Comparison of ENCODE assay signal across 14 cellular contexts in the genomic region with DNA sequence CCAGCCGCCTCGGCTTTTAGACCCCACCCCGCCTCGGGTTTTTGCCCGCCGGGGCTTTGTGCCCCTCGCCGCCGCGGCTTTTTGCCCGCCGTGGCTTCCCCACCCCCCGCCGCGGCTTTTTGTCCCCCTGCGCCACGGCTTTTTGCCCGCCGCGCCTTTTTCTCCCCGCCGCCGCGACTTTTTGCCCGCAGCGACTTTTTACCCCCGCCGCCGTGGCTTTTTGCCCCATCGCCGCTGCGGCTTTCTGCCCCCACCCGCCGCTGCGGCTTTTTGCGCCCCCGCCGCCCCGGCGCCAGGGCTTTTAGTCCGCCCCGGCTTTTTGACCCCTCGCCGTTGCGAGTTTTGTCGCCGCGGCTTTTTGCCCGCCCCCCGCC.
DNase-seq lines count a peak whose midpoint lies in the region; ATAC-seq and TF ChIP-seq lines count a peak whose summit lies in the region.
"Had no signal": no experiment of that assay in that cellular context is flagged by ENCODE, and none has a peak within 500 bp of the region (broad histone marks: within the 10 kb centered on the region; RNA-seq: fewer than 3 reads in every experiment).

No MANE protein-coding gene starts in this region.

- no peaks in the 10 kb centered on the region for H3K79me1 ChIP-seq in mesenchymal stem cell (replicated peaks; ENCODE audit: low read length, poor library complexity, severe bottlenecking)

- H3K4me1 Mint-ChIP-seq in memory B cell (peaks cover 3% of the 10 kb centered on the region), Caco-2 (ENCODE audit: low read depth, unreplicated experiment) (no peaks in the 10 kb centered on the region)
- H3K4me1 Mint-ChIP-seq: GM23338 had no signal

- no peak overlapping the region for H3K27ac ChIP-seq in ACC112 (ENCODE audit: low read depth, low read length)
- no peak overlapping the region for H3K27ac ChIP-seq in mesenchymal stem cell (ENCODE audit: low read length, poor library complexity, severe bottlenecking)

- H3K9me3 ChIP-seq in Caco-2 (no peaks in the 10 kb centered on the region), mesenchymal stem cell (ENCODE audit: control insufficient read depth, low read length) (no peaks in the 10 kb centered on the region)

- H3K4me1 ChIP-seq in ACC112 (ENCODE audit: control insufficient read depth, insufficient read depth, low read length, unreplicated experiment) = no peaks in the 10 kb centered on the region
- no peaks in the 10 kb centered on the region for H3K4me1 ChIP-seq in Caco-2
- H3K4me1 ChIP-seq in mesenchymal stem cell (ENCODE audit: control insufficient read depth, insufficient read depth, low read depth, low read length) = no peaks in the 10 kb centered on the region

- H2BK5ac ChIP-seq in mesenchymal stem cell (ENCODE audit: low read depth, low read length, poor library complexity, severe bottlenecking) = no peak overlapping the region

- H2BK12ac ChIP-seq in mesenchymal stem cell (ENCODE audit: low read length in 2 of 2) = no peak overlapping the region

- H3K9me3 Mint-ChIP-seq in memory B cell (peaks cover 5% of the 10 kb centered on the region), Caco-2 (ENCODE audit: unreplicated experiment) (peaks cover 9% of the 10 kb centered on the region)

- no peak overlapping the region for H2BK15ac ChIP-seq in mesenchymal stem cell (ENCODE audit: low read depth, poor library complexity, severe bottlenecking)

- H3K27me3 ChIP-seq in ACC112 (ENCODE audit: insufficient read depth, low read length) (peaks cover 5% of the 10 kb centered on the region), Caco-2 (replicated peaks; ENCODE audit: control insufficient read depth, insufficient read depth, low read length) (no peaks in the 10 kb centered on the region), mesenchymal stem cell (ENCODE audit: control insufficient read depth in 1 of 2, insufficient read depth in 1 of 2, low read length in 2 of 2) (no peaks in the 10 kb centered on the region)

- CTCF ChIA-PET in Caco-2 (lab: Charles Lee) = no interaction called here

- H3K9ac ChIP-seq in mesenchymal stem cell (ENCODE audit: low read length) = no peak overlapping the region

- H3K79me2 ChIP-seq in ACC112 (ENCODE audit: control insufficient read depth, insufficient read depth, low read length, unreplicated experiment) = no peaks in the 10 kb centered on the region

- no peak overlapping the region for H3K18ac ChIP-seq in mesenchymal stem cell (ENCODE audit: low read depth in 1 of 2, low read length in 2 of 2)

- POLR2A ChIA-PET in Caco-2 (lab: Charles Lee) = no interaction called here

- intact Hi-C loops in Caco-2 (cut with micrococcal nuclease; ENCODE audit: unreplicated experiment) = no loop called here

- DNase-seq in GM13977 (ENCODE audit: low spot score) (peak; percentile 1), astrocyte of the hippocampus (ENCODE audit: low read depth, low spot score) (peak; percentile 2), memory B cell (ENCODE audit: low spot score in 2 of 2) (peak; percentile 6 to 17), Caco-2 (no peak), mesenchymal stem cell (no peak)
- DNase-seq: IMR-90, naive B cell, NCI-H1694 treated with DMSO at 0.1 percent for 48 hours had no signal

- no peak overlapping the region for H2AK5ac ChIP-seq in mesenchymal stem cell (ENCODE audit: low read length, severe bottlenecking)

- TF ChIP-seq CTCF in GM13977 (IDR thresholded peaks at IDR 0.05; ENCODE audit: extremely low read depth, insufficient read depth, missing control alignments) = no peak
- no peak for TF ChIP-seq CTCF in Caco-2 (IDR thresholded peaks at IDR 0.05; ENCODE audit: insufficient read depth in 1 of 2, low read depth in 1 of 2, low read length in 1 of 2, severe bottlenecking in 1 of 2, unreplicated experiment in 1 of 2)

- in situ Hi-C loops in GM13977 (cut with MboI; ENCODE audit: low pct_unique_long_range_greater_than_20kb, low sequenced_read_pairs, unreplicated experiment) = no loop called here

- no peak overlapping the region for H3K14ac ChIP-seq in mesenchymal stem cell (ENCODE audit: low read length in 2 of 2)

- H3K27ac Mint-ChIP-seq in memory B cell = no peak overlapping the region
- no peak overlapping the region for H3K27ac Mint-ChIP-seq in Caco-2 (ENCODE audit: unreplicated experiment)
- H3K27ac Mint-ChIP-seq: CD4-positive, alpha-beta memory T cell; GM23338; naive B cell; T-helper 1 cell treated with Interleukin-12 subunit alpha and Interleukin-12 subunit beta and Interleukin-4 antibody, amounts not matched to agents 30 μg/mL and 1 μg/mL, for 36 hours had no signal

- H4K91ac ChIP-seq in mesenchymal stem cell (ENCODE audit: low read length) = no peak overlapping the region

- no peak overlapping the region for H3K4ac ChIP-seq in mesenchymal stem cell (ENCODE audit: low read depth in 1 of 2, low read length in 2 of 2)

- H4K8ac ChIP-seq in mesenchymal stem cell (ENCODE audit: low read length) = no peak overlapping the region

- H3K36me3 Mint-ChIP-seq in memory B cell (peaks cover 4% of the 10 kb centered on the region), Caco-2 (ENCODE audit: insufficient read depth, unreplicated experiment) (peaks cover 8% of the 10 kb centered on the region)

- H3K4me3 ChIP-seq in ACC112 (ENCODE audit: low read depth, low read length) (peak overlapping the region; percentile 33; the same call in 1 of the 2 replicates), Caco-2 (ENCODE audit: low read depth, low read length) (no peak overlapping the region), mesenchymal stem cell (ENCODE audit: insufficient read depth in 1 of 2, low read depth in 1 of 2, low read length in 2 of 2) (no peak overlapping the region)
- H3K4me3 ChIP-seq: GM23338 had no signal

- no peak overlapping the region for H3K23ac ChIP-seq in mesenchymal stem cell (ENCODE audit: low read length in 2 of 2)

- H3K4me2 ChIP-seq in mesenchymal stem cell (ENCODE audit: low read length, poor library complexity, severe bottlenecking) = no peak overlapping the region
- H3K4me2 ChIP-seq: GM23338 had no signal

- H3K4me3 Mint-ChIP-seq in memory B cell = no peak overlapping the region
- no peak overlapping the region for H3K4me3 Mint-ChIP-seq in Caco-2 (ENCODE audit: unreplicated experiment)
- H3K4me3 Mint-ChIP-seq: T-helper 1 cell treated with Interleukin-12 subunit alpha and Interleukin-12 subunit beta and Interleukin-4 antibody, amounts not matched to agents 30 μg/mL and 1 μg/mL, for 36 hours had no signal

- H3K36me3 ChIP-seq in ACC112 (ENCODE audit: insufficient read depth, low read length) = no peaks in the 10 kb centered on the region
- H3K36me3 ChIP-seq in Caco-2 (ENCODE audit: control insufficient read depth, insufficient read depth, low read length) = no peaks in the 10 kb centered on the region
- no peaks in the 10 kb centered on the region for H3K36me3 ChIP-seq in mesenchymal stem cell (ENCODE audit: control insufficient read depth in 1 of 2, insufficient read depth in 2 of 2, low read depth in 1 of 2, low read length in 2 of 2)

- no peak overlapping the region for H2AFZ ChIP-seq in ACC112 (ENCODE audit: low read length, unreplicated experiment)
- no peak overlapping the region for H2AFZ ChIP-seq in mesenchymal stem cell (ENCODE audit: low read depth, low read length)
- H2AFZ ChIP-seq: GM23338 had no signal

- ATAC-seq in memory B cell (ENCODE audit: low read depth) (no peak), HG02623 (IDR thresholded peaks at IDR 0.05; ENCODE audit: unreplicated experiment) (no peak)
- no peak for ATAC-seq in activated CD4-positive, CD25-positive, alpha-beta regulatory T cell treated with anti-CD3 and anti-CD28 coated beads, Interleukin-2, amount 50 U/mL, for 24 hours
- ATAC-seq: GM23338 had no signal

- WGBS in mesenchymal stem cell = 100% methylated on average over 2 of the region's 50 CpGs

- H2BK120ac ChIP-seq in mesenchymal stem cell (ENCODE audit: low read depth, low read length) = no peak overlapping the region

- peaks cover 10% of the 10 kb centered on the region for H3K27me3 Mint-ChIP-seq in memory B cell
- H3K27me3 Mint-ChIP-seq in Caco-2 (ENCODE audit: insufficient read depth, unreplicated experiment) = peaks cover 5% of the 10 kb centered on the region

- no TSS peak for BruUV-seq in Caco-2 (replicated peaks; lab: Mats Ljungman, UMichigan)

Comparison
In these comparisons a context has a peak if more than half of its experiments do, and no peak if none do; other contexts are left out.
1. DNase-seq: peak in GM13977 (single experiment), astrocyte of the hippocampus (single experiment) and memory B cell (2 of 2); none in Caco-2 (0 of 2) and mesenchymal stem cell (single experiment).